29 cellular contexts compared by ENCODE assay signal in genomic region chr17:46099865-46100264, GRCh38.
DNase-seq lines count a peak whose midpoint lies in the region; ATAC-seq, FAIRE-seq and TF ChIP-seq lines count a peak whose summit lies in the region.
"Had no signal": no experiment of that assay in that cellular context is flagged by ENCODE, and none has a peak within 500 bp of the region (broad histone marks: within the 10 kb centered on the region; RNA-seq: fewer than 3 reads in every experiment).

No MANE protein-coding gene starts in this region.

- TF ChIP-seq POLR2A in A549 (IDR thresholded peaks at IDR 0.05; ENCODE audit: low read length): no peak

- POLR2A ChIA-PET in A549 (lab: Yijun Ruan, JAX): interaction anchor here (0.6 to 2.7 kb wide), 2 partner anchors 36 to 93 kb away, joined by 4 to 13 read pairs; partner anchors contain the start of gene KANSL1

- peaks cover 98% of the 10 kb centered on the region for H3K79me2 ChIP-seq in GM23338 (replicated peaks; ENCODE audit: insufficient read depth)

- H3K4me1 Mint-ChIP-seq in GM23338 (peaks cover 43% of the 10 kb centered on the region), T-helper 17 cell (peaks cover 64% of the 10 kb centered on the region), endodermal cell (peaks cover 37% of the 10 kb centered on the region)

- TF ChIP-seq CTCF in A549 (IDR thresholded peaks at IDR 0.05) (no peak), GM23338 (conservative IDR thresholded peaks at IDR 0.05; ENCODE audit: low read depth in 2 of 2) (no peak), endodermal cell (conservative IDR thresholded peaks at IDR 0.05) (no peak)

- H3K27ac Mint-ChIP-seq in GM23338: peak overlapping the region; percentile 76; the same call in 1 of the 2 replicates
- peak overlapping the region; percentile 94 for H3K27ac Mint-ChIP-seq in T-helper 17 cell
- no peak overlapping the region for H3K27ac Mint-ChIP-seq in endodermal cell
- H3K27ac Mint-ChIP-seq: activated CD4-positive, alpha-beta memory T cell treated with anti-CD3 and anti-CD28 coated beads for 36 hours; activated naive CD4-positive, alpha-beta T cell treated with anti-CD3 and anti-CD28 coated beads for 36 hours had no signal

- no peak overlapping the region for H3K9ac ChIP-seq in endodermal cell (ENCODE audit: extremely low read depth, low read length, poor library complexity, severe bottlenecking)
- H3K9ac ChIP-seq: parathyroid adenoma had no signal

- no peaks in the 10 kb centered on the region for H3K9me3 Mint-ChIP-seq in GM23338
- no peaks in the 10 kb centered on the region for H3K9me3 Mint-ChIP-seq in endodermal cell
- H3K9me3 Mint-ChIP-seq: activated CD4-positive, alpha-beta memory T cell treated with anti-CD3 and anti-CD28 coated beads for 36 hours; activated naive CD4-positive, alpha-beta T cell treated with anti-CD3 and anti-CD28 coated beads for 36 hours; HFFc6; IgD-negative memory B cell had no signal

- CTCF ChIA-PET in A549 (lab: Yijun Ruan, JAX): interaction anchor here (1.1 to 6.4 kb wide), 9 partner anchors 9 to 93 kb away, joined by 3 to 27 read pairs (median 6); partner anchors contain the start of gene KANSL1

- H3K9me3 ChIP-seq in A549 (no peaks in the 10 kb centered on the region), T-helper 17 cell (ENCODE audit: control insufficient read depth, low read length, poor library complexity, severe bottlenecking) (no peaks in the 10 kb centered on the region), endodermal cell (ENCODE audit: control insufficient read depth, low read length) (no peaks in the 10 kb centered on the region)
- H3K9me3 ChIP-seq: BE2C, breast epithelium, right atrium auricular region had no signal

- H3K4me1 ChIP-seq in A549 (peaks cover 79% of the 10 kb centered on the region), GM23338 (ENCODE audit: insufficient read depth) (peaks cover 38% of the 10 kb centered on the region), endodermal cell (ENCODE audit: control insufficient read depth, insufficient read depth, low read length) (no peaks in the 10 kb centered on the region)
- H3K4me1 ChIP-seq: parathyroid adenoma had no signal

- no peak overlapping the region for H3K4me3 ChIP-seq in A549
- H3K4me3 ChIP-seq in GM23338: no peak overlapping the region
- H3K4me3 ChIP-seq in endodermal cell (ENCODE audit: low read length): no peak overlapping the region
- H3K4me3 ChIP-seq: breast epithelium, right atrium auricular region, smooth muscle cell had no signal

- H3F3A ChIP-seq in GM23338 (replicated peaks; ENCODE audit: low read depth): no peaks in the 10 kb centered on the region

- TF ChIP-seq EP300 in A549 (IDR thresholded peaks at IDR 0.05): no peak

- H3K27me3 ChIP-seq in GM23338 (ENCODE audit: insufficient read depth) (no peaks in the 10 kb centered on the region), endodermal cell (ENCODE audit: control insufficient read depth, insufficient read depth, low read length, poor library complexity, severe bottlenecking) (no peaks in the 10 kb centered on the region)
- H3K27me3 ChIP-seq: BE2C, breast epithelium, right atrium auricular region had no signal

- H3K4me3 Mint-ChIP-seq in GM23338 (no peak overlapping the region), T-helper 17 cell (no peak overlapping the region), endodermal cell (no peak overlapping the region)
- H3K4me3 Mint-ChIP-seq: activated CD4-positive, alpha-beta memory T cell treated with anti-CD3 and anti-CD28 coated beads for 36 hours; activated naive CD4-positive, alpha-beta T cell treated with anti-CD3 and anti-CD28 coated beads for 36 hours; HFFc6 had no signal

- no peak overlapping the region for H2AFZ ChIP-seq in GM23338
- H2AFZ ChIP-seq: parathyroid adenoma had no signal

- H4K20me1 ChIP-seq in GM23338 (replicated peaks; ENCODE audit: insufficient read depth): peaks cover 27% of the 10 kb centered on the region

- H3K27me3 Mint-ChIP-seq in GM23338 (ENCODE audit: insufficient read depth, low read depth, poor library complexity): peaks cover 9% of the 10 kb centered on the region
- H3K27me3 Mint-ChIP-seq in T-helper 17 cell: no peaks in the 10 kb centered on the region
- no peaks in the 10 kb centered on the region for H3K27me3 Mint-ChIP-seq in endodermal cell (ENCODE audit: insufficient read depth)
- H3K27me3 Mint-ChIP-seq: activated CD4-positive, alpha-beta memory T cell treated with anti-CD3 and anti-CD28 coated beads for 36 hours; IgD-negative memory B cell had no signal

- no peaks in the 10 kb centered on the region for H3K36me3 ChIP-seq in GM23338 (ENCODE audit: insufficient read depth)
- H3K36me3 ChIP-seq in endodermal cell (ENCODE audit: control insufficient read depth, insufficient read depth, low read length): peaks cover 5% of the 10 kb centered on the region
- H3K36me3 ChIP-seq: BE2C, breast epithelium, right atrium auricular region had no signal

- no peak for ATAC-seq in A549
- ATAC-seq in GM23338: no peak
- ATAC-seq in T-helper 17 cell: no peak
- ATAC-seq in left lobe of liver: peak; percentile 14
- no peak for ATAC-seq in GM18511 (IDR thresholded peaks at IDR 0.05; ENCODE audit: unreplicated experiment)
- ATAC-seq: left cardiac atrium; Panc1; stimulated activated naive CD8-positive, alpha-beta T cell treated with anti-CD3 and anti-CD28 coated beads, Interleukin-15, Interleukin-2, amounts not matched to agents 100 U/mL and 50 U/mL, for 24 hours had no signal

- no peaks in the 10 kb centered on the region for H3K9me2 ChIP-seq in GM23338 (ENCODE audit: insufficient read depth)

- H3K27ac ChIP-seq in A549 (peak overlapping the region; percentile 78), GM23338 (ENCODE audit: low read depth) (no peak overlapping the region), endodermal cell (ENCODE audit: low read depth, low read length) (no peak overlapping the region)
- H3K27ac ChIP-seq: parathyroid adenoma had no signal

- H3K36me3 Mint-ChIP-seq in GM23338 (ENCODE audit: low read depth): no peaks in the 10 kb centered on the region
- no peaks in the 10 kb centered on the region for H3K36me3 Mint-ChIP-seq in T-helper 17 cell (ENCODE audit: low read depth)
- H3K36me3 Mint-ChIP-seq in endodermal cell (ENCODE audit: low read depth): peaks cover 2% of the 10 kb centered on the region
- H3K36me3 Mint-ChIP-seq: activated CD4-positive, alpha-beta memory T cell treated with anti-CD3 and anti-CD28 coated beads for 36 hours; IgD-negative memory B cell had no signal

- 5% methylated on average over 1 of the region's 1 CpG for whole genome bisulfite sequencing in A549 (ENCODE audit: missing lambda C conversion rate)
- WGBS in endodermal cell (ENCODE audit: insufficient coverage in 1 of 2, insufficient read length in 1 of 2), 2 experiments: 83% methylated on average over 1 of the region's 1 CpG; no CpG with 5 or more reads in 1 of the 2 experiments

- H3K4me2 ChIP-seq in A549 (peak overlapping the region; percentile 87), GM23338 (no peak overlapping the region)
- H3K4me2 ChIP-seq: smooth muscle cell had no signal

- no peak for TF ChIP-seq RAD21 in A549 (conservative IDR thresholded peaks at IDR 0.05 in 1 of 2, IDR thresholded peaks at IDR 0.05 in 1 of 2)

- no peak for FAIRE-seq in A549 (lab: Jason Lieb, UNC)
- FAIRE-seq: endothelial cell of umbilical vein had no signal

- DNase-seq in A549 (ENCODE audit: low read depth in 1 of 2, low spot score in 1 of 2) (no peak), GM23338 (ENCODE audit: low spot score) (no peak), T-helper 17 cell (no peak), left lobe of liver (ENCODE audit: low spot score) (no peak), putamen (ENCODE audit: low spot score) (no peak), midbrain (lab: John Stamatoyannopoulos, UW) (no peak), endodermal cell (no peak)
- DNase-seq: activated CD4-positive, alpha-beta memory T cell treated with anti-CD3 and anti-CD28 coated beads for 36 hours; activated CD4-positive, CD25-positive, alpha-beta regulatory T cell treated with anti-CD3 and anti-CD28 coated beads, Interleukin-2, amount 50 U/mL, for 72 hours; activated naive CD4-positive, alpha-beta T cell treated with anti-CD3 and anti-CD28 coated beads for 36 hours; amygdala; BE2C; HFFc6; hypothalamus; left cardiac atrium; NCI-H1105; NCI-H2029 treated with DMSO at 0.1 percent for 48 hours; NCI-H2227 treated with DMSO at 0.1 percent for 48 hours; NCI-H526; Right ventricle myocardium superior; stimulated activated naive CD8-positive, alpha-beta T cell treated with anti-CD3 and anti-CD28 coated beads, Interleukin-15, Interleukin-2, amounts not matched to agents 100 U/mL and 50 U/mL, for 24 hours had no signal

TF ChIP-seq in A549, 52 proteins besides CTCF, POLR2A, EP300 and RAD21:
- TF ChIP-seq ZSCAN20 (CRISPR knock-in tag; IDR thresholded peaks at IDR 0.05) (no peak), TP53 (CRISPR knock-in tag; IDR thresholded peaks at IDR 0.05) (no peak), NPAS2 (CRISPR knock-in tag; IDR thresholded peaks at IDR 0.05; ENCODE audit: borderline replicate concordance) (no peak), JUN (IDR thresholded peaks at IDR 0.05) (no peak), CHD4 (IDR thresholded peaks at IDR 0.05; ENCODE audit: borderline replicate concordance) (no peak), ATOH8 (CRISPR knock-in tag; IDR thresholded peaks at IDR 0.05; ENCODE audit: low read depth) (no peak)

TF ChIP-seq in GM23338, 12 proteins besides CTCF, POLR2A, EP300 and RAD21 (continues in another document):
- TF ChIP-seq POLR2AphosphoS5 (IDR thresholded peaks at IDR 0.05; ENCODE audit: low read depth): no peak

Comparison
In these comparisons a context has a peak if more than half of its experiments do, and no peak if none do; other contexts are left out.
1. H3K27ac ChIP-seq: peak in A549 (2 of 2); none in GM23338 (single experiment) and endodermal cell (single experiment).